Comparison of ENCODE assay signal across 24 cellular contexts in the genomic region with DNA sequence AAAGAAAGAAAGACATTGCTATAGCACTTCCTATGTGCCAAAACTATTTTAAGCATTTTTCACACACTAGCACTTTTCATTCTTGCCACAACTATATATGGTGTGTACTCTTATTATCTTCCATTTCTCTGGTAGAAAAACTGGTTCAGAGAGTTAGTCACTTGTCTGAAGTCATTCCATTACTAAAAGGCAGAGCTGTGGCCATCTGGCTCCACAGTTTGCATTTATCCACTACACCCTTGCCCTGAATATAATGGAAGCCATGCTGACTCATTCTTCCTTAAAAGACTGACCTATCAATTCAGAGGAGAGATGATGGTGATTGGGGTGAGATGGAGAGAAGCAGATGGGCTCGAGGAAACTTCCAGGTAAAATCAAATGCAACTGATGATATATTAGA.
"Had no signal": no experiment of that assay in that cellular context is flagged by ENCODE, and none has a peak within 500 bp of the region (broad histone marks: within the 10 kb centered on the region; RNA-seq: fewer than 3 reads in every experiment).

No MANE protein-coding gene starts in this region.

- H3K4me3 ChIP-seq: gastroesophageal sphincter, hepatocyte, ovary, skin epidermis, upper lobe of left lung, vagina had no signal

- H3K4me1 ChIP-seq: gastroesophageal sphincter, upper lobe of left lung, vagina had no signal

- H3K27me3 ChIP-seq: gastroesophageal sphincter, hepatocyte, ovary, upper lobe of left lung, vagina had no signal

- H3K9me3 ChIP-seq: ovary, vagina had no signal

- H3K79me2 ChIP-seq: hepatocyte had no signal

- H3K27ac ChIP-seq: gastroesophageal sphincter, hepatocyte, ovary, skin epidermis, upper lobe of left lung, vagina, VCaP had no signal

- ATAC-seq: gastroesophageal sphincter; left cardiac atrium; naive thymus-derived CD4-positive, alpha-beta T cell; sciatic nerve; stimulated activated naive CD8-positive, alpha-beta T cell treated with anti-CD3 and anti-CD28 coated beads, Interleukin-15, Interleukin-2, amounts not matched to agents 100 U/mL and 50 U/mL, for 24 hours had no signal

- H3K36me3 ChIP-seq: gastroesophageal sphincter, ovary, upper lobe of left lung, vagina had no signal

- FAIRE-seq: endometrium, keratinocyte, TTC549 had no signal

- DNase-seq: activated CD4-positive, alpha-beta T cell treated with anti-CD3 and anti-CD28 coated beads for 4 hours; activated CD4-positive, alpha-beta T cell treated with anti-CD3 and anti-CD28 coated beads, Interleukin-2, amount 50 U/mL, for 4 hours; activated CD8-positive, alpha-beta memory T cell treated with anti-CD3 and anti-CD28 coated beads for 24 hours; activated effector memory CD4-positive, alpha-beta T cell treated with Interleukin-2 at 50 U/mL for 16 hours; activated naive CD4-positive, alpha-beta T cell treated with Interleukin-2 at 50 U/mL for 16 hours; aorta; effector CD4-positive, alpha-beta T cell; left cardiac atrium; naive thymus-derived CD4-positive, alpha-beta T cell; ovary; stimulated activated CD4-positive, alpha-beta T cell treated with anti-CD3 and anti-CD28 coated beads, Interleukin-12 subunit alpha, Interleukin-12 subunit beta, amount 100 ng/mL, for 4 hours; stimulated activated CD4-positive, alpha-beta T cell treated with anti-CD3 and anti-CD28 coated beads, Interleukin-4, amount 100 ng/mL, for 1 hour; stimulated activated naive CD8-positive, alpha-beta T cell treated with anti-CD3 and anti-CD28 coated beads, Interleukin-15, Interleukin-2, amounts not matched to agents 100 U/mL and 50 U/mL, for 24 hours; T-helper 9 cell; upper lobe of left lung had no signal

- H3K4me2 ChIP-seq: hepatocyte had no signal

- H2AFZ ChIP-seq: hepatocyte had no signal
